In the genomic region with DNA sequence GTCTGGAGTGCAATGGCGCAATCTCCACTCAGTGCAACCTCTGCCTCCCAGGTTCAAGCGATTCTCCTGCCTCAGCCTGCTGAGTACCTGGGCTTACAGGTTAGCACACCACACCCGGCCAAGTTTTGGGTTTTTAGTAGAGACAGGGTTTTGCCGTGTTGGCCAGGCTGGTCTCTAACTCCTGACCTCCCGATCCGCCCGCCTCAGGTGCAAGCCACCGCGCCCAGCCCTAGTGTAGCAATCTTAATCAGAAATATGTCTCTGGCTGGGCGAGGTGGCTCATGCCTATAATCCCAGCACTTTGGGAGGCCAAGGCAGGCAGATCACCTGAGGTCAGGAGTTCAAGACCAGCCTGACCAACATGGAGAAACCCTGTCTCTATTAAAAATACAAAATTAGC, we compare ENCODE assay signal across 4 cellular contexts. TPM values are rescaled to one million over a fixed set of nuclear protein-coding genes. Genes with fewer than 3 reads are reported as not detected.
"Had no signal": no experiment of that assay in that cellular context is flagged by ENCODE, and none has a peak within 500 bp of the region (broad histone marks: within the 10 kb centered on the region; RNA-seq: fewer than 3 reads in every experiment).

No MANE protein-coding gene starts in this region.

RNA-seq across cellular contexts. Expression of a gene that starts 51.6 kb away (rescaled TPM):
- total RNA-seq: esophagus muscularis mucosa, left ventricle myocardium inferior, mononuclear cell had no signal
- polyA plus RNA-seq: immature natural killer cell had no signal
